In genomic region chr4:126568652-126569580, GRCh38 we compare ENCODE assay signal across 23 cellular contexts.
DNase-seq lines count a peak whose midpoint lies in the region; ATAC-seq and TF ChIP-seq lines count a peak whose summit lies in the region.
"Had no signal": no experiment of that assay in that cellular context is flagged by ENCODE, and none has a peak within 500 bp of the region (broad histone marks: within the 10 kb centered on the region; RNA-seq: fewer than 3 reads in every experiment).

No MANE protein-coding gene starts in this region.

- H3K36me3 ChIP-seq in A673 (ENCODE audit: insufficient read depth, low read length, poor library complexity, severe bottlenecking) (no peaks in the 10 kb centered on the region), SK-N-SH (replicated peaks in 1 of 2; ENCODE audit: control insufficient read depth in 1 of 2, insufficient read depth in 2 of 2, low read length in 1 of 2) (no peaks in the 10 kb centered on the region), neural progenitor cell (no peaks in the 10 kb centered on the region), stomach (no peaks in the 10 kb centered on the region)
- H3K36me3 ChIP-seq: MG63, right atrium auricular region had no signal

- H2AFZ ChIP-seq in SK-N-SH (ENCODE audit: low read depth): no peak overlapping the region
- H2AFZ ChIP-seq in neural progenitor cell (replicated peaks): no peak overlapping the region

- H3K4me3 ChIP-seq in A673 (ENCODE audit: low read depth, low read length, poor library complexity, severe bottlenecking) (no peak overlapping the region), SK-N-SH (ENCODE audit: low read depth in 2 of 2, low read length in 1 of 2) (no peak overlapping the region), neural progenitor cell (no peak overlapping the region), stomach (no peak overlapping the region)
- H3K4me3 ChIP-seq: lung, MG63, right atrium auricular region had no signal

- CTCF ChIA-PET in A673 (lab: Charles Lee): no interaction called here
- CTCF ChIA-PET in SK-N-SH (lab: Yijun Ruan, JAX): interaction anchor here (1.0 to 3.0 kb wide), 2 partner anchors 11 to 35 kb away, joined by 5 to 6 read pairs; no protein-coding TSS in a partner anchor

- no peaks in the 10 kb centered on the region for H3K27me3 Mint-ChIP-seq in neural progenitor cell (ENCODE audit: insufficient read depth, low read depth)
- H3K27me3 Mint-ChIP-seq: activated CD4-positive, alpha-beta T cell treated with anti-CD3 and anti-CD28 coated beads, Interleukin-2, amount 10 ng/mL, durations not matched to agents 7 days and 5 days; activated CD8-positive, alpha-beta memory T cell treated with anti-CD3 and anti-CD28 coated beads, Interleukin-2, amount 10 ng/mL, durations not matched to agents 7 days and 5 days; activated naive CD4-positive, alpha-beta T cell treated with anti-CD3 and anti-CD28 coated beads, Interleukin-2, amount 10 ng/mL, durations not matched to agents 7 days and 5 days; CD4-positive, alpha-beta memory T cell; stimulated activated naive CD8-positive, alpha-beta T cell treated with anti-CD3 and anti-CD28 coated beads, Interleukin-15, amount 100 ng/mL, for 72 hours had no signal

- 59% methylated on average over 7 of the region's 7 CpGs for WGBS in SK-N-SH (ENCODE audit: low lambda C conversion rate)
- WGBS in stomach, 5 donors: 60 to 74% (median 69%) methylated on average over 7 of the region's 7 CpGs

- no peaks in the 10 kb centered on the region for H3K36me3 Mint-ChIP-seq in neural progenitor cell
- H3K36me3 Mint-ChIP-seq: activated CD8-positive, alpha-beta memory T cell treated with anti-CD3 and anti-CD28 coated beads, Interleukin-2, amount 10 ng/mL, durations not matched to agents 7 days and 5 days; activated naive CD4-positive, alpha-beta T cell treated with anti-CD3 and anti-CD28 coated beads, Interleukin-2, amount 10 ng/mL, durations not matched to agents 7 days and 5 days; CD4-positive, alpha-beta memory T cell had no signal

- H4K20me1 ChIP-seq in SK-N-SH (ENCODE audit: insufficient read depth) (no peaks in the 10 kb centered on the region), neural progenitor cell (ENCODE audit: low read depth) (no peaks in the 10 kb centered on the region)

- TF ChIP-seq CTCF in A673 (conservative IDR thresholded peaks at IDR 0.05; ENCODE audit: low read depth, low read length): no peak
- no peak for TF ChIP-seq CTCF in SK-N-SH (IDR thresholded peaks at IDR 0.05)
- TF ChIP-seq CTCF in neural progenitor cell (IDR thresholded peaks at IDR 0.05): no peak
- no peak for TF ChIP-seq CTCF in stomach (IDR thresholded peaks at IDR 0.05)

- H3K4me3 Mint-ChIP-seq in neural progenitor cell: no peak overlapping the region
- H3K4me3 Mint-ChIP-seq: activated CD4-positive, alpha-beta T cell treated with anti-CD3 and anti-CD28 coated beads, Interleukin-2, amount 10 ng/mL, durations not matched to agents 7 days and 5 days; activated CD8-positive, alpha-beta memory T cell treated with anti-CD3 and anti-CD28 coated beads, Interleukin-2, amount 10 ng/mL, durations not matched to agents 7 days and 5 days; activated naive CD4-positive, alpha-beta T cell treated with anti-CD3 and anti-CD28 coated beads, Interleukin-2, amount 10 ng/mL, durations not matched to agents 7 days and 5 days; CD4-positive, alpha-beta memory T cell; HFFc6; stimulated activated naive CD8-positive, alpha-beta T cell treated with anti-CD3 and anti-CD28 coated beads, Interleukin-15, amount 100 ng/mL, for 72 hours; T-helper 2 cell treated with Interferon-gamma antibody and Interleukin-4, amounts not matched to agents 5 μg/mL and 100 μg/mL, for 36 hours had no signal

- H3K4me1 Mint-ChIP-seq in neural progenitor cell: peaks cover 7% of the 10 kb centered on the region
- H3K4me1 Mint-ChIP-seq: activated CD4-positive, alpha-beta T cell treated with anti-CD3 and anti-CD28 coated beads, Interleukin-2, amount 10 ng/mL, durations not matched to agents 7 days and 5 days; activated CD8-positive, alpha-beta memory T cell treated with anti-CD3 and anti-CD28 coated beads, Interleukin-2, amount 10 ng/mL, durations not matched to agents 7 days and 5 days; activated naive CD4-positive, alpha-beta T cell treated with anti-CD3 and anti-CD28 coated beads, Interleukin-2, amount 10 ng/mL, durations not matched to agents 7 days and 5 days; CD4-positive, alpha-beta memory T cell; stimulated activated naive CD8-positive, alpha-beta T cell treated with anti-CD3 and anti-CD28 coated beads, Interleukin-15, amount 100 ng/mL, for 72 hours had no signal

- POLR2A ChIA-PET in A673 (lab: Charles Lee; ENCODE audit: low non-redundant PET) (no interaction called here), SK-N-SH (lab: Yijun Ruan, JAX) (no interaction called here)

- TF ChIP-seq EP300 in SK-N-SH (IDR thresholded peaks at IDR 0.05; ENCODE audit: borderline replicate concordance in 1 of 2, low read depth in 1 of 2, low read length in 1 of 2) (peak in 1 of 2 experiments; percentile 88; a peak in 2 of 4 replicates), stomach (IDR thresholded peaks at IDR 0.05) (no peak)

- no peaks in the 10 kb centered on the region for H3K9me3 ChIP-seq in A673 (ENCODE audit: low read depth, low read length, poor library complexity, severe bottlenecking)
- no peaks in the 10 kb centered on the region for H3K9me3 ChIP-seq in SK-N-SH
- H3K9me3 ChIP-seq in neural progenitor cell (ENCODE audit: low read depth): no peaks in the 10 kb centered on the region
- no peaks in the 10 kb centered on the region for H3K9me3 ChIP-seq in stomach
- H3K9me3 ChIP-seq: MG63, right atrium auricular region had no signal

- no peak overlapping the region for H3K27ac Mint-ChIP-seq in neural progenitor cell
- H3K27ac Mint-ChIP-seq: activated CD4-positive, alpha-beta T cell treated with anti-CD3 and anti-CD28 coated beads, Interleukin-2, amount 10 ng/mL, durations not matched to agents 7 days and 5 days; activated CD8-positive, alpha-beta memory T cell treated with anti-CD3 and anti-CD28 coated beads, Interleukin-2, amount 10 ng/mL, durations not matched to agents 7 days and 5 days; activated naive CD4-positive, alpha-beta T cell treated with anti-CD3 and anti-CD28 coated beads, Interleukin-2, amount 10 ng/mL, durations not matched to agents 7 days and 5 days; CD4-positive, alpha-beta memory T cell; HFFc6; stimulated activated naive CD8-positive, alpha-beta T cell treated with anti-CD3 and anti-CD28 coated beads, Interleukin-15, amount 100 ng/mL, for 72 hours; T-helper 2 cell treated with Interferon-gamma antibody and Interleukin-4, amounts not matched to agents 5 μg/mL and 100 μg/mL, for 36 hours had no signal

- intact Hi-C loops in A673 (cut with micrococcal nuclease; ENCODE audit: unreplicated experiment): no loop called here
- intact Hi-C loops in stomach (cut with DNase I; ENCODE audit: low total_unique reads): no loop called here
- intact Hi-C loops in posterior vena cava (cut with DNase I): no loop called here

- ATAC-seq in HG02588 (IDR thresholded peaks at IDR 0.05; ENCODE audit: unreplicated experiment): no peak
- ATAC-seq: activated CD8-positive, alpha-beta memory T cell treated with anti-CD3 and anti-CD28 coated beads, Interleukin-2, amount 10 ng/mL, durations not matched to agents 7 days and 5 days; stimulated activated naive CD8-positive, alpha-beta T cell treated with anti-CD3 and anti-CD28 coated beads, Interleukin-15, amount 100 ng/mL, for 72 hours had no signal

- H3K4me1 ChIP-seq in A673 (ENCODE audit: insufficient read depth, low read length, poor library complexity, severe bottlenecking) (peaks cover 5% of the 10 kb centered on the region), SK-N-SH (ENCODE audit: control insufficient read depth in 1 of 2, insufficient read depth in 2 of 2, low read depth in 1 of 2, low read length in 1 of 2) (peaks cover 0 to 6% of the 10 kb centered on the region in 2 experiments; a peak in 2 of 4 replicates), neural progenitor cell (no peaks in the 10 kb centered on the region), stomach (no peaks in the 10 kb centered on the region)
- H3K4me1 ChIP-seq: right atrium auricular region had no signal

- no peaks in the 10 kb centered on the region for H3K9me3 Mint-ChIP-seq in neural progenitor cell
- H3K9me3 Mint-ChIP-seq: activated CD4-positive, alpha-beta T cell treated with anti-CD3 and anti-CD28 coated beads, Interleukin-2, amount 10 ng/mL, durations not matched to agents 7 days and 5 days; HFFc6 had no signal

- DNase-seq in A673 (ENCODE audit: low spot score) (peak; percentile 5), SK-N-SH (peak; percentile 15), globus pallidus (ENCODE audit: low spot score) (peak; percentile 37), neural progenitor cell (ENCODE audit: low spot score) (no peak), NOMO-1 (lab: John Stamatoyannopoulos, UW; ENCODE audit: unreplicated experiment in 2 of 2) (no peak), stomach (no peak), posterior vena cava (ENCODE audit: low spot score) (no peak)
- DNase-seq: activated CD4-positive, alpha-beta T cell treated with anti-CD3 and anti-CD28 coated beads, Interleukin-2, amount 10 ng/mL, durations not matched to agents 7 days and 5 days; activated CD8-positive, alpha-beta memory T cell treated with anti-CD3 and anti-CD28 coated beads, Interleukin-2, amount 10 ng/mL, durations not matched to agents 7 days and 5 days; activated naive CD4-positive, alpha-beta T cell treated with anti-CD3 and anti-CD28 coated beads, Interleukin-2, amount 10 ng/mL, durations not matched to agents 7 days and 5 days; CD4-positive, alpha-beta memory T cell; glutamatergic neuron; HFFc6; kidney; MG63; NCI-H1436; stimulated activated naive CD8-positive, alpha-beta T cell treated with anti-CD3 and anti-CD28 coated beads, Interleukin-15, amount 100 ng/mL, for 72 hours; trophoblast cell had no signal

- H3K4me2 ChIP-seq in SK-N-SH (no peak overlapping the region), neural progenitor cell (no peak overlapping the region)

- H3K27me3 ChIP-seq in A673 (replicated peaks; ENCODE audit: insufficient read depth, low read depth, low read length, poor library complexity) (no peaks in the 10 kb centered on the region), SK-N-SH (ENCODE audit: insufficient read depth) (no peaks in the 10 kb centered on the region), neural progenitor cell (no peaks in the 10 kb centered on the region), stomach (no peaks in the 10 kb centered on the region)
- H3K27me3 ChIP-seq: MG63, right atrium auricular region had no signal

- no peak for TF ChIP-seq RAD21 in SK-N-SH (IDR thresholded peaks at IDR 0.05; ENCODE audit: low read length)

- BruUV-seq in A673 (replicated peaks; lab: Mats Ljungman, UMichigan): no TSS peak

- no peaks in the 10 kb centered on the region for H3F3A ChIP-seq in SK-N-SH (replicated peaks; ENCODE audit: insufficient read depth)
- no peaks in the 10 kb centered on the region for H3F3A ChIP-seq in neural progenitor cell (ENCODE audit: low read depth)

- H3K27ac ChIP-seq in A673 (ENCODE audit: low read depth, low read length, poor library complexity, severe bottlenecking): peak overlapping the region; percentile 11
- peak overlapping the region in 1 of 2 experiments; percentile 78; a peak in 2 of 4 replicates for H3K27ac ChIP-seq in SK-N-SH (ENCODE audit: low read depth in 2 of 2, low read length in 1 of 2)
- peak overlapping the region; percentile 32 for H3K27ac ChIP-seq in neural progenitor cell
- no peak overlapping the region for H3K27ac ChIP-seq in stomach
- H3K27ac ChIP-seq: 22Rv1, right atrium auricular region had no signal

- H3K9ac ChIP-seq in SK-N-SH: no peak overlapping the region
- no peak overlapping the region for H3K9ac ChIP-seq in neural progenitor cell

- TF ChIP-seq POLR2A in stomach (IDR thresholded peaks at IDR 0.05): no peak

- H3K79me2 ChIP-seq in SK-N-SH (ENCODE audit: insufficient read depth): no peaks in the 10 kb centered on the region
- H3K79me2 ChIP-seq in neural progenitor cell (ENCODE audit: low read depth): no peaks in the 10 kb centered on the region

- no peaks in the 10 kb centered on the region for H3K9me2 ChIP-seq in SK-N-SH

Comparison
In these comparisons a context has a peak if more than half of its experiments do, and no peak if none do; other contexts are left out.
1. DNase-seq: peak in A673 (single experiment), SK-N-SH (single experiment) and globus pallidus (single experiment); none in neural progenitor cell (single experiment), NOMO-1 (0 of 2), stomach (single experiment) and posterior vena cava (single experiment).
2. H3K27ac ChIP-seq: peak in A673 (single experiment) and neural progenitor cell (single experiment); none in stomach (0 of 5).